36 cellular contexts compared by ENCODE assay signal in the genomic region with DNA sequence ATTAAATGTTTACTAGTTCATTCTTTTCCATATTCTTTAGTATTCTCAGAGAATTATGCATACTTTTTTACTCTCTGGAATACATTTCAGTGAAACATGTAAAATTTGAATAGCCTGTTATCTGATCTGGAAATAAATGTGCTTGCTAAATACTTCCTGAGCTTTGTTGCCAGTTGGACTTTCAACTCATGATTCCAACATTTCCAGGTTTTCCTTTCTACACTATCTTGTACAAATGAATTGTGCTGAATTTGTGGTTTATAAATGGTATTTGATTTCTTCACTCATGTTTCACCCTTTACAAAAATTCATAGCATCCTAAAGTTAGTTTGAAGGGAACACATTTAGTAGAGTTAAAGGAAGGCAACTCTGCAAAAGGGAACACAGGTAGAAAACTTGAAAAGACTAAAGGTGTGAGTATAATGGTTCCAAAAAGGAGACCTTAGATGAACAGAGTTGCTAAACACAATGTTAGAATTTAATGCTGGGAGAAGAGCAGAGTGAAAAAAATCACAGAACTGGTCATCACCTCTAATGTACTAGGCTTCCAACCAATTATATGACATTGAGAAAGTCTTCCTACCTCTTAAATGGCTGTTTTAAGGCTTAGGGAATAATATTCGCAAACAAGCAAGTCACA. TPM values are rescaled to one million over a fixed set of nuclear protein-coding genes. Genes with fewer than 3 reads are reported as not detected.
"Had no signal": no experiment of that assay in that cellular context is flagged by ENCODE, and none has a peak within 500 bp of the region (broad histone marks: within the 10 kb centered on the region; RNA-seq: fewer than 3 reads in every experiment).

No MANE protein-coding gene starts in this region.

- H3K4me1 ChIP-seq: adrenal gland, body of pancreas, breast epithelium had no signal

- H3K27ac ChIP-seq: adrenal gland, body of pancreas, brain microvascular endothelial cell, breast epithelium, VCaP had no signal

- H3K36me3 ChIP-seq: adrenal gland, brain microvascular endothelial cell, breast epithelium had no signal

- ATAC-seq: activated CD8-positive, alpha-beta T cell treated with anti-CD3 and anti-CD28 coated beads for 36 hours; activated naive CD4-positive, alpha-beta T cell treated with anti-CD3 and anti-CD28 coated beads, Interleukin-2, amount 50 U/mL, for 72 hours; activated T-cell treated with anti-CD3 and anti-CD28 coated beads, Interleukin-2, amount 50 U/mL, for 4 hours; activated T-cell treated with anti-CD3 and anti-CD28 coated beads, Interleukin-2, amount 50 U/mL, for 72 hours; activated T-helper 17 cell treated with anti-CD3 and anti-CD28 coated beads, Interleukin-2, amount 50 U/mL, for 72 hours; body of pancreas had no signal

- H3K27me3 ChIP-seq: adrenal gland, body of pancreas, brain microvascular endothelial cell, breast epithelium had no signal

- H3K4me3 ChIP-seq: adrenal gland, body of pancreas, breast epithelium had no signal

- H3K9me3 ChIP-seq: adrenal gland, body of pancreas, breast epithelium had no signal

- FAIRE-seq: astrocyte, TTC549 had no signal

- DNase-seq: activated B cell treated with CpG ODN at 0.5 μM for 24 hours; activated CD4-positive, alpha-beta memory T cell treated with anti-CD3 and anti-CD28 coated beads for 36 hours; activated CD4-positive, alpha-beta T cell treated with anti-CD3 and anti-CD28 coated beads for 4 hours; activated CD4-positive, alpha-beta T cell treated with anti-CD3 and anti-CD28 coated beads, Interleukin-2, amount 10 ng/mL, durations not matched to agents 24 days and 14 days; activated CD4-positive, alpha-beta T cell treated with anti-CD3 and anti-CD28 coated beads, Interleukin-2, amount 50 U/mL, for 1 hour; activated CD4-positive, alpha-beta T cell treated with anti-CD3 and anti-CD28 coated beads, Interleukin-2, amount 50 U/mL, for 4 hours; activated CD4-positive, CD25-positive, alpha-beta regulatory T cell treated with anti-CD3 and anti-CD28 coated beads, Interleukin-2, amount 50 U/mL, for 72 hours; activated CD8-positive, alpha-beta memory T cell treated with anti-CD3 and anti-CD28 coated beads, Interleukin-2, amount 50 U/mL, for 4 hours; activated CD8-positive, alpha-beta T cell treated with anti-CD3 and anti-CD28 coated beads for 36 hours; activated effector memory CD4-positive, alpha-beta T cell treated with anti-CD3 and anti-CD28 coated beads, Interleukin-2, amount 50 U/mL, for 16 hours; activated gamma-delta T cell treated with Interleukin-2 at 50 U/mL for 16 hours; activated naive CD4-positive, alpha-beta T cell; activated naive CD4-positive, alpha-beta T cell treated with anti-CD3 and anti-CD28 coated beads for 36 hours; activated naive CD4-positive, alpha-beta T cell treated with anti-CD3 and anti-CD28 coated beads, Interleukin-2, amount 50 U/mL, for 16 hours; activated naive CD8-positive, alpha-beta T cell treated with anti-CD3 and anti-CD28 coated beads for 36 hours; activated T-cell treated with anti-CD3 and anti-CD28 coated beads for 4 hours; activated T-cell treated with anti-CD3 and anti-CD28 coated beads, Interleukin-2, amount 50 U/mL, for 1 hour; activated T-cell treated with anti-CD3 and anti-CD28 coated beads, Interleukin-2, amount 50 U/mL, for 4 hours; activated T-cell treated with anti-CD3 and anti-CD28 coated beads, Interleukin-2, amount 50 U/mL, for 72 hours; adrenal gland; amniotic stem cell; aorta; body of pancreas; brain microvascular endothelial cell; central memory CD4-positive, alpha-beta T cell; T-helper 2 cell; T-helper 9 cell had no signal

RNA-seq across cellular contexts. Expression of gene SYT4, which starts 28.6 kb away (rescaled TPM):
- total RNA-seq: activated B cell treated with CpG ODN at 0.5 μM for 24 hours; activated CD4-positive, alpha-beta memory T cell treated with anti-CD3 and anti-CD28 coated beads for 36 hours; activated CD4-positive, alpha-beta T cell treated with anti-CD3 and anti-CD28 coated beads, Interleukin-2, amount 10 ng/mL, durations not matched to agents 24 days and 14 days; activated CD8-positive, alpha-beta memory T cell treated with anti-CD3 and anti-CD28 coated beads for 36 hours; activated CD8-positive, alpha-beta T cell treated with anti-CD3 and anti-CD28 coated beads for 36 hours; activated naive CD4-positive, alpha-beta T cell treated with anti-CD3 and anti-CD28 coated beads for 36 hours; activated naive CD4-positive, alpha-beta T cell treated with anti-CD3 and anti-CD28 coated beads, Interleukin-2, amount 50 U/mL, for 72 hours; activated naive CD8-positive, alpha-beta T cell treated with anti-CD3 and anti-CD28 coated beads for 36 hours; activated T-cell treated with anti-CD3 and anti-CD28 coated beads, Interleukin-2, amount 50 U/mL, for 4 hours; activated T-cell treated with anti-CD3 and anti-CD28 coated beads, Interleukin-2, amount 50 U/mL, for 72 hours; activated T-helper 1 cell treated with anti-CD3 and anti-CD28 coated beads, Interleukin-12 subunit alpha, Interleukin-12 subunit beta, Interleukin-2, Interleukin-4 antibody, amounts not matched to agents 30 ng/mL and 10 ng/mL and 1 ng/mL, durations not matched to agents 14 hours and 24 hours and 36 hours; activated T-helper 17 cell treated with anti-CD3 and anti-CD28 coated beads, Interleukin-2, amount 50 U/mL, for 72 hours; aorta; astrocyte; cardiac septum had no signal
